ENCODE assay signal across 9 cellular contexts in genomic region chr20:36861625-36861874, GRCh38. TPM values are rescaled to one million over a fixed set of nuclear protein-coding genes. Genes with fewer than 3 reads are reported as not detected.
A peak's percentile ranks its signal among the peaks of the same experiment; 100 is the strongest.
DNase-seq lines count a peak whose midpoint lies in the region; ATAC-seq, FAIRE-seq and TF ChIP-seq lines count a peak whose summit lies in the region.
"Had no signal": no experiment of that assay in that cellular context is flagged by ENCODE, and none has a peak within 500 bp of the region (broad histone marks: within the 10 kb centered on the region; RNA-seq: fewer than 3 reads in every experiment).

No MANE protein-coding gene starts in this region.

- no peak overlapping the region for H3K27ac ChIP-seq in CD8-positive, alpha-beta T cell (ENCODE audit: low read depth, low read length)
- H3K27ac ChIP-seq in Peyer's patch (peak overlapping the region; percentile 70 to 90 (median 86)), esophagus (ENCODE audit: low read depth in 2 of 2, low read length in 1 of 2) (peak overlapping the region; percentile 70 to 95), osteoblast (ENCODE audit: low read depth, low read length) (peak overlapping the region; percentile 85), pancreas (no peak overlapping the region)

- intact Hi-C loops in CD8-positive, alpha-beta T cell (cut with DNase I, micrococcal nuclease): no loop called here
- intact Hi-C loops in pancreas (cut with DNase I): no loop called here

- no peak for FAIRE-seq in pancreas (lab: Jason Lieb, UNC)

- H4K20me1 ChIP-seq in osteoblast (ENCODE audit: insufficient read depth, low read length): peaks cover 50% of the 10 kb centered on the region

- no peak overlapping the region for H3K4me3 ChIP-seq in CD8-positive, alpha-beta T cell (ENCODE audit: low read depth, low read length)
- peak overlapping the region in 3 of 4 donors; percentile 65 to 78 (median 74) for H3K4me3 ChIP-seq in Peyer's patch
- H3K4me3 ChIP-seq in esophagus (ENCODE audit: low read depth in 1 of 2, low read length in 2 of 2): peak overlapping the region; percentile 33 to 73
- H3K4me3 ChIP-seq in osteoblast (ENCODE audit: insufficient read depth, low read length): peak overlapping the region; percentile 80
- peak overlapping the region in 2 of 4 donors; percentile 50 to 59 for H3K4me3 ChIP-seq in pancreas

- DNase-seq in CD8-positive, alpha-beta T cell: no peak
- DNase-seq in Peyer's patch (no peak), osteoblast (ENCODE audit: insufficient read length, low spot score, missing footprints) (no peak), pancreas (no peak), midbrain (lab: John Stamatoyannopoulos, UW) (no peak), activated T-cell treated with anti-CD3 and anti-CD28 coated beads for 4 hours (no peak)
- no peak for DNase-seq in stimulated activated CD4-positive, alpha-beta T cell treated with anti-CD3 and anti-CD28 coated beads, Interleukin-1b, Interleukin-23, amount 100 ng/mL, for 48 hours

- H3K9me3 ChIP-seq in CD8-positive, alpha-beta T cell (ENCODE audit: low read length): no peaks in the 10 kb centered on the region
- H3K9me3 ChIP-seq in Peyer's patch (no peaks in the 10 kb centered on the region), esophagus (ENCODE audit: control insufficient read depth in 2 of 2, insufficient read depth in 1 of 2, low read depth in 1 of 2, low read length in 1 of 2) (no peaks in the 10 kb centered on the region), osteoblast (ENCODE audit: low read depth, low read length) (no peaks in the 10 kb centered on the region), pancreas (no peaks in the 10 kb centered on the region)

- H3K4me3 Mint-ChIP-seq in CD8-positive, alpha-beta T cell: peak overlapping the region; percentile 56

- H3K27me3 ChIP-seq in CD8-positive, alpha-beta T cell (ENCODE audit: insufficient read depth, low read length): no peaks in the 10 kb centered on the region
- H3K27me3 ChIP-seq in Peyer's patch: no peaks in the 10 kb centered on the region
- H3K27me3 ChIP-seq in esophagus (ENCODE audit: control insufficient read depth in 1 of 2, insufficient read depth in 2 of 2, low read length in 2 of 2): no peaks in the 10 kb centered on the region
- no peaks in the 10 kb centered on the region for H3K27me3 ChIP-seq in osteoblast (ENCODE audit: insufficient read depth, low read length)
- no peaks in the 10 kb centered on the region for H3K27me3 ChIP-seq in pancreas

- H3K4me1 Mint-ChIP-seq in CD8-positive, alpha-beta T cell (ENCODE audit: low read depth): peaks cover 13% of the 10 kb centered on the region

- no peaks in the 10 kb centered on the region for H3K36me3 Mint-ChIP-seq in CD8-positive, alpha-beta T cell

- TF ChIP-seq POLR2A in Peyer's patch (IDR thresholded peaks at IDR 0.05): no peak

- H2AFZ ChIP-seq in osteoblast (ENCODE audit: low read length): peak overlapping the region; percentile 74

- H3K9me3 Mint-ChIP-seq in CD8-positive, alpha-beta T cell: no peaks in the 10 kb centered on the region

- peaks cover 11% of the 10 kb centered on the region for H3K4me1 ChIP-seq in CD8-positive, alpha-beta T cell (ENCODE audit: insufficient read depth, low read length)
- H3K4me1 ChIP-seq in Peyer's patch: peaks cover 5 to 63% (median 11%) of the 10 kb centered on the region in 4 donors
- peaks cover 6 to 20% of the 10 kb centered on the region in 2 donors for H3K4me1 ChIP-seq in esophagus (ENCODE audit: control insufficient read depth in 2 of 2, insufficient read depth in 2 of 2, low read length in 1 of 2)
- H3K4me1 ChIP-seq in osteoblast (ENCODE audit: insufficient read depth, low read length): peaks cover 52% of the 10 kb centered on the region
- H3K4me1 ChIP-seq in pancreas: peaks cover 0 to 7% (median 0%) of the 10 kb centered on the region in 3 donors

- POLR2A ChIA-PET in CD8-positive, alpha-beta T cell (lab: Charles Lee): no interaction called here

- no peak overlapping the region for H3K27ac Mint-ChIP-seq in CD8-positive, alpha-beta T cell

- CTCF ChIA-PET in CD8-positive, alpha-beta T cell (lab: Charles Lee): no interaction called here

- no peak for ATAC-seq in CD8-positive, alpha-beta T cell
- ATAC-seq in pancreas: no peak

- WGBS in esophagus, 2 donors: 16 to 20% methylated on average over 7 of the region's 7 CpGs
- WGBS in pancreas, 2 donors: 39 to 40% methylated on average over 7 of the region's 7 CpGs

- H3K4me2 ChIP-seq in osteoblast (ENCODE audit: insufficient read depth, low read length): peak overlapping the region; percentile 91

- H3K36me3 ChIP-seq in CD8-positive, alpha-beta T cell (ENCODE audit: insufficient read depth, low read length): no peaks in the 10 kb centered on the region
- H3K36me3 ChIP-seq in Peyer's patch (no peaks in the 10 kb centered on the region), esophagus (ENCODE audit: control insufficient read depth in 2 of 2, insufficient read depth in 2 of 2, low read length in 1 of 2) (peaks cover 0 to 13% of the 10 kb centered on the region in 2 donors), osteoblast (ENCODE audit: insufficient read depth, low read length) (peaks cover 11% of the 10 kb centered on the region), pancreas (no peaks in the 10 kb centered on the region)

- peaks cover 65% of the 10 kb centered on the region for H3K79me2 ChIP-seq in osteoblast (ENCODE audit: insufficient read depth, low read length)

- H3K27me3 Mint-ChIP-seq in CD8-positive, alpha-beta T cell (ENCODE audit: low read depth): peaks cover 2% of the 10 kb centered on the region

- TF ChIP-seq CTCF in CD8-positive, alpha-beta T cell (IDR thresholded peaks at IDR 0.05): no peak
- TF ChIP-seq CTCF in Peyer's patch (IDR thresholded peaks at IDR 0.05): no peak
- TF ChIP-seq CTCF in osteoblast (IDR thresholded peaks at IDR 0.05; ENCODE audit: extremely low read depth, low read depth, low read length): no peak
- TF ChIP-seq CTCF in pancreas (IDR thresholded peaks at IDR 0.05): no peak

RNA-seq across cellular contexts. Expression of gene TLDC2, which starts 14.4 kb away (rescaled TPM):
- total RNA-seq in CD8-positive, alpha-beta T cell: not detected
- total RNA-seq in Peyer's patch (100 to 1,000 TPM in 2 of 4 donors, 10 to 100 TPM in 2; 22.3 to 114 (median 70.1) TPM), osteoblast (not detected in 2 replicates), pancreas (under 1 TPM in 5 of 6 donors, not detected in 1; 0.25 to 0.41 (median 0.34) TPM)
- polyA plus RNA-seq in esophagus (under 1 TPM; 0.16 to 0.29 TPM), pancreas (under 1 TPM; 0.23 to 0.82 TPM)
- total RNA-seq: T-helper 2 cell treated with Interferon-gamma antibody and Interleukin-4, amounts not matched to agents 100 ng/mL and 5 ng/mL, for 36 hours had no signal

Comparison
In these comparisons a context has a peak if more than half of its experiments do, and no peak if none do; other contexts are left out.
1. H3K27ac ChIP-seq: peak in Peyer's patch (4 of 4), esophagus (2 of 2) and osteoblast (single experiment); none in CD8-positive, alpha-beta T cell (single experiment) and pancreas (0 of 4).
2. RNA of gene TLDC2, which starts 14.4 kb away (total RNA-seq): 22.3 to 114 TPM in Peyer's patch; 0.25 to 0.41 TPM in pancreas, not detected in CD8-positive, alpha-beta T cell and not detected in osteoblast; every median in the first group is over 10 times any median in the second.